Comparison of ENCODE assay signal across 14 cellular contexts in the genomic region with DNA sequence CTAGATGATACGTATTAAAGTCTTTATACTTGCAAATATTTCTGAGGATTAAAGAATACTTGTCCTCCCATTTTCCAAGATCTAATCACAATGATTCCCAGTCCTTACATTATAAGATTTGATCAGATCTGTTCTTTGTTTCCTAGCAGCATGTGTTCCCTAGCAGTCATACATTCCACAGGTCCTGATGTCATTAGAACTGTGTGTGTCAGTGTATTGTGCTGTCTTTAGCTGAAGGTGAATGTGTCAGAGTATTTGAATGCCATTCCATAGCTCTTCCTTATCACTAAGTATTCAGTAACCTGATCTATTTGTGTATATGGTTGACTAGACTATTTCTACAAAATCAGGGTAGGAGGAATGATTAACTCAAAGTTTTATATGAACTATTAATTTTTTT. TPM values are rescaled to one million over a fixed set of nuclear protein-coding genes. Genes with fewer than 3 reads are reported as not detected.
DNase-seq lines count a peak whose midpoint lies in the region; ATAC-seq and TF ChIP-seq lines count a peak whose summit lies in the region.
"Had no signal": no experiment of that assay in that cellular context is flagged by ENCODE, and none has a peak within 500 bp of the region (broad histone marks: within the 10 kb centered on the region; RNA-seq: fewer than 3 reads in every experiment).

No MANE protein-coding gene starts in this region.

- ATAC-seq in HG03280 (IDR thresholded peaks at IDR 0.05; ENCODE audit: unreplicated experiment), result no peak
- ATAC-seq: activated CD4-positive, CD25-positive, alpha-beta regulatory T cell treated with anti-CD3 and anti-CD28 coated beads, Interleukin-2, amount 50 U/mL, for 24 hours; effector memory CD8-positive, alpha-beta T cell had no signal

- no peak for TF ChIP-seq POLR2A in sigmoid colon (IDR thresholded peaks at IDR 0.05)

- no peak overlapping the region for H3K9ac ChIP-seq in HUES64 (ENCODE audit: low read depth, low read length)
- no peak overlapping the region for H3K9ac ChIP-seq in mesenchymal stem cell (ENCODE audit: low read length)
- H3K9ac ChIP-seq: BLaER1, parathyroid adenoma had no signal

- TF ChIP-seq EP300 in sigmoid colon (IDR thresholded peaks at IDR 0.05), result no peak

- H4K91ac ChIP-seq in mesenchymal stem cell (ENCODE audit: low read length), result no peak overlapping the region

- no peak overlapping the region for H3K18ac ChIP-seq in mesenchymal stem cell (ENCODE audit: low read depth in 1 of 2, low read length in 2 of 2)

- H2BK120ac ChIP-seq in mesenchymal stem cell (ENCODE audit: low read depth, low read length), result no peak overlapping the region

- H3K14ac ChIP-seq in mesenchymal stem cell (ENCODE audit: low read length in 2 of 2), result no peak overlapping the region

- H3K4me3 ChIP-seq in HUES64 (ENCODE audit: low read length) (peak overlapping the region; percentile 85; the same call in 1 of the 2 replicates), mesenchymal stem cell (ENCODE audit: insufficient read depth in 1 of 2, low read depth in 1 of 2, low read length in 2 of 2) (no peak overlapping the region), sigmoid colon (no peak overlapping the region)
- H3K4me3 ChIP-seq: BLaER1 had no signal

- H3K4ac ChIP-seq in mesenchymal stem cell (ENCODE audit: low read depth in 1 of 2, low read length in 2 of 2), result no peak overlapping the region

- H2BK5ac ChIP-seq in mesenchymal stem cell (ENCODE audit: low read depth, low read length, poor library complexity, severe bottlenecking), result no peak overlapping the region

- H3K27ac ChIP-seq in HUES64 (ENCODE audit: low read depth, low read length) (no peak overlapping the region), mesenchymal stem cell (ENCODE audit: low read length, poor library complexity, severe bottlenecking) (no peak overlapping the region), sigmoid colon (no peak overlapping the region)
- H3K27ac ChIP-seq: BLaER1, parathyroid adenoma had no signal

- H3K23ac ChIP-seq in mesenchymal stem cell (ENCODE audit: low read length in 2 of 2), result no peak overlapping the region

- H4K8ac ChIP-seq in mesenchymal stem cell (ENCODE audit: low read length), result no peak overlapping the region

- H2AK5ac ChIP-seq in mesenchymal stem cell (ENCODE audit: low read length, severe bottlenecking), result no peak overlapping the region

- H3K9me3 ChIP-seq in HUES64 (ENCODE audit: insufficient read depth, low read depth, low read length) (no peaks in the 10 kb centered on the region), mesenchymal stem cell (ENCODE audit: control insufficient read depth, low read length) (no peaks in the 10 kb centered on the region), sigmoid colon (no peaks in the 10 kb centered on the region)

- no peak for TF ChIP-seq CTCF in sigmoid colon (IDR thresholded peaks at IDR 0.05)

- no peaks in the 10 kb centered on the region for H3K79me1 ChIP-seq in mesenchymal stem cell (replicated peaks; ENCODE audit: low read length, poor library complexity, severe bottlenecking)

- H3K27me3 ChIP-seq in HUES64 (ENCODE audit: insufficient read depth, low read length) (peaks cover 51% of the 10 kb centered on the region), mesenchymal stem cell (ENCODE audit: control insufficient read depth in 1 of 2, insufficient read depth in 1 of 2, low read length in 2 of 2) (peaks cover 25 to 34% of the 10 kb centered on the region in 2 experiments), sigmoid colon (peaks cover 13 to 54% (median 22%) of the 10 kb centered on the region in 3 donors)
- H3K27me3 ChIP-seq: BLaER1 had no signal

- H3K4me1 ChIP-seq in HUES64 (ENCODE audit: insufficient read depth, low read length), result peaks cover 42% of the 10 kb centered on the region
- peaks cover 21% of the 10 kb centered on the region for H3K4me1 ChIP-seq in mesenchymal stem cell (ENCODE audit: control insufficient read depth, insufficient read depth, low read depth, low read length)
- H3K4me1 ChIP-seq in sigmoid colon, result peaks cover 0 to 34% (median 25%) of the 10 kb centered on the region in 4 donors
- H3K4me1 ChIP-seq: BLaER1, parathyroid adenoma had no signal

- no peak overlapping the region for H2BK12ac ChIP-seq in mesenchymal stem cell (ENCODE audit: low read length in 2 of 2)

- no peak overlapping the region for H2AFZ ChIP-seq in mesenchymal stem cell (ENCODE audit: low read depth, low read length)
- H2AFZ ChIP-seq: parathyroid adenoma had no signal

- intact Hi-C loops in sigmoid colon (cut with DNase I), result no loop called here

- H2BK15ac ChIP-seq in mesenchymal stem cell (ENCODE audit: low read depth, poor library complexity, severe bottlenecking), result no peak overlapping the region

- H3K36me3 ChIP-seq in HUES64 (ENCODE audit: insufficient read depth, low read length) (no peaks in the 10 kb centered on the region), mesenchymal stem cell (ENCODE audit: control insufficient read depth in 1 of 2, insufficient read depth in 2 of 2, low read depth in 1 of 2, low read length in 2 of 2) (no peaks in the 10 kb centered on the region), sigmoid colon (no peaks in the 10 kb centered on the region)
- H3K36me3 ChIP-seq: BLaER1 had no signal

- DNase-seq in DMS 273 (lab: John Stamatoyannopoulos, UW; ENCODE audit: unreplicated experiment) (peak; percentile 14), astrocyte of the hippocampus (ENCODE audit: low read depth, low spot score) (peak; percentile 73), mesenchymal stem cell (peak; percentile 41), cortex of kidney (lab: John Stamatoyannopoulos, UW) (no peak), sigmoid colon (no peak)
- no peak for DNase-seq in activated naive CD4-positive, alpha-beta T cell (lab: John Stamatoyannopoulos, UW)
- DNase-seq: effector memory CD8-positive, alpha-beta T cell; NCI-H1694; Right ventricle myocardium superior had no signal

- H3K4me2 ChIP-seq in mesenchymal stem cell (ENCODE audit: low read length, poor library complexity, severe bottlenecking), result no peak overlapping the region
- H3K4me2 ChIP-seq: BLaER1 had no signal

- 43% methylated on average over 1 of the region's 1 CpG for WGBS in HUES64
- WGBS in mesenchymal stem cell, result 100% methylated on average over 1 of the region's 1 CpG
- WGBS in sigmoid colon, 2 donors, result 79 to 84% methylated on average over 1 of the region's 1 CpG

RNA-seq across cellular contexts. Expression of gene ADGRL3, which starts 4.2 kb away (rescaled TPM):
- polyA plus RNA-seq in HUES64 (2013, experiment 1 of 2), result 9.1 TPM
- polyA plus RNA-seq in HUES64 (2013, experiment 2 of 2), result 12.4 TPM
- polyA plus RNA-seq in mesenchymal stem cell (2013, experiment 1 of 2), result 8.0 TPM
- polyA plus RNA-seq in mesenchymal stem cell (2013, experiment 2 of 2), result 8.1 TPM
- total RNA-seq in sigmoid colon, result 10 to 100 TPM in 1 of 4 donors, 1 to 10 TPM in 3; 5.4 to 11.9 (median 7.9) TPM
- polyA plus RNA-seq in sigmoid colon, result under 1 TPM; under 0.01 to 0.99 (median 0.23) TPM

Comparison
In these comparisons a context has a peak if more than half of its experiments do, and no peak if none do; other contexts are left out.
1. DNase-seq: peak in DMS 273 (single experiment), astrocyte of the hippocampus (single experiment) and mesenchymal stem cell (single experiment); none in cortex of kidney (single experiment), sigmoid colon (single experiment) and activated naive CD4-positive, alpha-beta T cell (0 of 4).